ENCODE assay signal across 10 cellular contexts in the genomic region with DNA sequence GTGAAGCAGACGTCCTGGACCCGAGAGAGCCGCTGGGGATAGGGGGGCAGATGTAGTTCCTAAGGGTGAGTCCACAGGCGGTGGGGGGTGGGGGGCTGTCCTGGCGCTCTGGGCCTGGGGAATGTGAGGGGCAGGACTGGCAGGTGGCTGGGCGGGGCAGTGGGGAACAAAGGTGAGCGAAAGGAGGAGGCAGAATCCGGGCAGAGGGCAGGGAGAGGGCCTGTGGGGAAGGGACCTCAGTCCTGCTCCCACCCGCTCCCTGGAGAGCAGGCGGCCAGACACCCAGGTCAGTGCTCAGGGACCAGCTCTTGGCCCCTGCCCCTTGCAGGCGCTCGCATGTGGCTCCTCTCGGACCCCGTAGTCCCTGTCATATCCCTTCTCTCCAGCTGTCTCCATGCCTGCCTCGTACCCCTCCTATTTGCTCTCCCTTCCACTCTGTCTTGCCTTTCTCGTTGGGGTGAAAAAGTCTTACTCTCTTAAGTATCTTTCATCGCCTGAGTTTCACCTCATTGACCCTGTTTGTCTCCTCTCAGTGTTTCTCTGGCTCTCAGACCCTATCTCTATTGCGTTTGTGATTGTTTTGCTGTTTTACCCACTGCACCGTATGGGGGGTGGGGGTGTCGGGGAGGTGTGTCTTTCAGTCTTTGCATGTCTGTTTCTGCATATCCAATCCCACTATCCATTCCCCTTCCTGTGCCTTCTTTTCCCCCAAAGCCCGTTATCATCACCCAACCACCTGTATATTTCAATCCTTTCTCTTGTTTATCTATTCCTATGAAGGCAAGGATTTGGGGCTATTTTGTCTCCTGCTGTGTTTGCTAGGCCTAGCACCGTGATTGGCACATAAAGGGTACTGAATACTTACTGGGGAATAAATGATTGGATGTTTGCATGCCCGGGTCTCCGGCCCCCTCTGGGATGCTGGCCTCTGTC. TPM values are rescaled to one million over a fixed set of nuclear protein-coding genes. Genes with fewer than 3 reads are reported as not detected.
DNase-seq lines count a peak whose midpoint lies in the region; ATAC-seq, FAIRE-seq and TF ChIP-seq lines count a peak whose summit lies in the region.
"Had no signal": no experiment of that assay in that cellular context is flagged by ENCODE, and none has a peak within 500 bp of the region (broad histone marks: within the 10 kb centered on the region; RNA-seq: fewer than 3 reads in every experiment).

No MANE protein-coding gene starts in this region.

- H3K4me3 Mint-ChIP-seq in activated CD8-positive, alpha-beta T cell treated with anti-CD3 and anti-CD28 coated beads, Interleukin-2, amount 10 ng/mL, durations not matched to agents 7 days and 5 days, result peak overlapping the region; percentile 76
- peak overlapping the region in 4 of 5 donors; percentile 13 to 54 (median 40) for H3K4me3 Mint-ChIP-seq in immature natural killer cell

- no peaks in the 10 kb centered on the region for H4K20me1 ChIP-seq in SK-N-SH (ENCODE audit: insufficient read depth)

- H3K9me3 ChIP-seq in SK-N-SH (no peaks in the 10 kb centered on the region), stomach smooth muscle (ENCODE audit: control insufficient read depth in 2 of 2, low read length in 2 of 2) (no peaks in the 10 kb centered on the region)

- peaks cover 9 to 10% of the 10 kb centered on the region in 2 experiments for H3K36me3 ChIP-seq in SK-N-SH (replicated peaks in 1 of 2; ENCODE audit: control insufficient read depth in 1 of 2, insufficient read depth in 2 of 2, low read length in 1 of 2)
- H3K36me3 ChIP-seq in stomach smooth muscle (ENCODE audit: control insufficient read depth in 2 of 2, insufficient read depth in 2 of 2, low read length in 2 of 2), result peaks cover 0 to 2% of the 10 kb centered on the region in 2 donors

- peak overlapping the region; percentile 98 for H3K4me2 ChIP-seq in SK-N-SH

- no peak for ATAC-seq in SK-N-SH treated with all-trans-retinoic acid at 6 μM for 48 hours
- no peak for ATAC-seq in activated CD8-positive, alpha-beta T cell treated with anti-CD3 and anti-CD28 coated beads, Interleukin-2, amount 10 ng/mL, durations not matched to agents 7 days and 5 days

- CTCF ChIA-PET in SK-N-SH (lab: Yijun Ruan, JAX), result interaction anchor here (2.2 kb wide), 1 partner anchor 36 kb away, joined by 7 read pairs; no protein-coding TSS in a partner anchor
- CTCF ChIA-PET in activated CD8-positive, alpha-beta T cell treated with anti-CD3 and anti-CD28 coated beads, Interleukin-2, amount 10 ng/mL, durations not matched to agents 7 days and 5 days (lab: Charles Lee), result interaction anchor here (1.1 kb wide), 1 partner anchor 36 kb away, joined by 3 read pairs; no protein-coding TSS in a partner anchor

- no peak for TF ChIP-seq EP300 in SK-N-SH (IDR thresholded peaks at IDR 0.05; ENCODE audit: borderline replicate concordance in 1 of 2, low read depth in 1 of 2, low read length in 1 of 2)

- H3K4me1 ChIP-seq in SK-N-SH (ENCODE audit: control insufficient read depth in 1 of 2, insufficient read depth in 2 of 2, low read depth in 1 of 2, low read length in 1 of 2) (peaks cover 4 to 22% of the 10 kb centered on the region in 2 experiments; a peak in 2 of 4 replicates), stomach smooth muscle (ENCODE audit: control insufficient read depth, insufficient read depth, low read length) (peaks cover 36% of the 10 kb centered on the region)

- in situ Hi-C loops in GM13976 (cut with MboI; ENCODE audit: low sequenced_read_pairs, unreplicated experiment), result no loop called here

- no peak for FAIRE-seq in GM12892 (lab: Jason Lieb, UNC)

- DNase-seq in SK-N-SH (no peak), immature natural killer cell (no peak), DMS79 (lab: John Stamatoyannopoulos, UW) (no peak), GM12892 (ENCODE audit: insufficient read length) (no peak), GM13976 (ENCODE audit: low spot score) (no peak)
- DNase-seq in activated CD8-positive, alpha-beta T cell treated with anti-CD3 and anti-CD28 coated beads, Interleukin-2, amount 10 ng/mL, durations not matched to agents 7 days and 5 days, result no peak

- no peak overlapping the region for H2AFZ ChIP-seq in SK-N-SH (ENCODE audit: low read depth)

- H3K9ac ChIP-seq in SK-N-SH, result peak overlapping the region; percentile 74
- H3K9ac ChIP-seq in stomach smooth muscle (ENCODE audit: low read length in 2 of 2), result peak overlapping the region; percentile 22 to 74

- H3F3A ChIP-seq in SK-N-SH (replicated peaks; ENCODE audit: insufficient read depth), result peaks cover 19% of the 10 kb centered on the region

- no peaks in the 10 kb centered on the region for H3K9me3 Mint-ChIP-seq in activated CD8-positive, alpha-beta T cell treated with anti-CD3 and anti-CD28 coated beads, Interleukin-2, amount 10 ng/mL, durations not matched to agents 7 days and 5 days (ENCODE audit: insufficient read depth)
- H3K9me3 Mint-ChIP-seq in immature natural killer cell, result no peaks in the 10 kb centered on the region

- peak overlapping the region; percentile 64 to 68 for H3K4me3 ChIP-seq in SK-N-SH (ENCODE audit: low read depth in 2 of 2, low read length in 1 of 2)
- peak overlapping the region; percentile 60 to 75 for H3K4me3 ChIP-seq in stomach smooth muscle (ENCODE audit: low read length in 2 of 2)

- no peak for TF ChIP-seq POLR2A in GM12892 (IDR thresholded peaks at IDR 0.05; ENCODE audit: low read depth, low read length)

- H3K79me2 ChIP-seq in SK-N-SH (ENCODE audit: insufficient read depth), result peaks cover 10% of the 10 kb centered on the region

- TF ChIP-seq CTCF in SK-N-SH (IDR thresholded peaks at IDR 0.05), result no peak
- TF ChIP-seq CTCF in GM13976 (IDR thresholded peaks at IDR 0.05; ENCODE audit: borderline replicate concordance, control extremely low read depth, extremely low read depth, insufficient read depth, missing control alignments), result no peak

- H3K27ac Mint-ChIP-seq in activated CD8-positive, alpha-beta T cell treated with anti-CD3 and anti-CD28 coated beads, Interleukin-2, amount 10 ng/mL, durations not matched to agents 7 days and 5 days, result peak overlapping the region; percentile 92
- peak overlapping the region; percentile 65 to 97 (median 89) for H3K27ac Mint-ChIP-seq in immature natural killer cell

- TF ChIP-seq RAD21 in SK-N-SH (IDR thresholded peaks at IDR 0.05; ENCODE audit: low read length), result no peak

- POLR2A ChIA-PET in SK-N-SH (lab: Yijun Ruan, JAX), result interaction anchor here (1.5 kb wide), 1 partner anchor 9 kb away, joined by 3 read pairs; no protein-coding TSS in a partner anchor
- POLR2A ChIA-PET in activated CD8-positive, alpha-beta T cell treated with anti-CD3 and anti-CD28 coated beads, Interleukin-2, amount 10 ng/mL, durations not matched to agents 7 days and 5 days (lab: Charles Lee), result no interaction called here

- no peaks in the 10 kb centered on the region for H3K27me3 Mint-ChIP-seq in activated CD8-positive, alpha-beta T cell treated with anti-CD3 and anti-CD28 coated beads, Interleukin-2, amount 10 ng/mL, durations not matched to agents 7 days and 5 days (ENCODE audit: low read depth)
- H3K27me3 Mint-ChIP-seq in immature natural killer cell (ENCODE audit: low read depth in 3 of 3), result peaks cover 0 to 4% (median 4%) of the 10 kb centered on the region in 3 donors

- H3K27me3 ChIP-seq in SK-N-SH (ENCODE audit: insufficient read depth) (no peaks in the 10 kb centered on the region), stomach smooth muscle (ENCODE audit: control insufficient read depth in 1 of 2, insufficient read depth in 2 of 2, low read length in 2 of 2) (no peaks in the 10 kb centered on the region)

- WGBS in SK-N-SH (ENCODE audit: low lambda C conversion rate), result 56% methylated on average over 24 of the region's 24 CpGs

- no peaks in the 10 kb centered on the region for H3K9me2 ChIP-seq in SK-N-SH

- peaks cover 47% of the 10 kb centered on the region for H3K4me1 Mint-ChIP-seq in activated CD8-positive, alpha-beta T cell treated with anti-CD3 and anti-CD28 coated beads, Interleukin-2, amount 10 ng/mL, durations not matched to agents 7 days and 5 days (ENCODE audit: low read depth)
- peaks cover 53 to 59% of the 10 kb centered on the region in 2 donors for H3K4me1 Mint-ChIP-seq in immature natural killer cell

- H3K27ac ChIP-seq in SK-N-SH (ENCODE audit: low read depth in 2 of 2, low read length in 1 of 2) (peak overlapping the region; percentile 35 to 69; a peak in 3 of 4 replicates), stomach smooth muscle (ENCODE audit: low read length) (peak overlapping the region; percentile 67)

- peaks cover 34% of the 10 kb centered on the region for H3K36me3 Mint-ChIP-seq in activated CD8-positive, alpha-beta T cell treated with anti-CD3 and anti-CD28 coated beads, Interleukin-2, amount 10 ng/mL, durations not matched to agents 7 days and 5 days (ENCODE audit: low read depth)
- H3K36me3 Mint-ChIP-seq in immature natural killer cell, result peaks cover 5 to 15% (median 11%) of the 10 kb centered on the region in 3 donors

RNA-seq across cellular contexts. Expression of a gene that starts 5.8 kb away (rescaled TPM):
- polyA plus RNA-seq in SK-N-SH (2012; rRNA removed) (14.1 and 14.8 TPM in 2 replicates), immature natural killer cell (10 to 100 TPM; 10.5 to 14.5 (median 14.1) TPM)
- 6.1 and 8.8 TPM in 2 replicates for polyA plus RNA-seq in SK-N-SH (2012; cell fraction: cytosol; rRNA removed)
- 42.4 and 44.9 TPM in 2 replicates for polyA plus RNA-seq in SK-N-SH (2012; cell fraction: nucleus; rRNA removed)
- 10 to 100 TPM; 33.0 to 33.1 TPM for total RNA-seq in activated CD8-positive, alpha-beta T cell treated with anti-CD3 and anti-CD28 coated beads, Interleukin-2, amount 10 ng/mL, durations not matched to agents 7 days and 5 days
- 7.0 TPM for polyA plus RNA-seq in GM12892 (2012; ENCODE audit: missing spikeins)

RNA-seq across cellular contexts. Expression of a gene that starts 6.1 kb away (rescaled TPM):
- polyA plus RNA-seq in SK-N-SH (2012; rRNA removed) (2,114 and 2,225 TPM in 2 replicates), immature natural killer cell (1,000 to 10,000 TPM in 1 of 3 donors, 100 to 1,000 TPM in 2; 938 to 1,525 (median 950) TPM)
- polyA plus RNA-seq in SK-N-SH (2012; cell fraction: cytosol; rRNA removed), result 1,690 and 2,536 TPM in 2 replicates
- 725 and 988 TPM in 2 replicates for polyA plus RNA-seq in SK-N-SH (2012; cell fraction: nucleus; rRNA removed)
- total RNA-seq in activated CD8-positive, alpha-beta T cell treated with anti-CD3 and anti-CD28 coated beads, Interleukin-2, amount 10 ng/mL, durations not matched to agents 7 days and 5 days, result 1,000 to 10,000 TPM; 1,371 to 1,433 TPM
- polyA plus RNA-seq in GM12892 (2012; ENCODE audit: missing spikeins), result 2,410 TPM

RNA-seq across cellular contexts. Expression of a gene that starts 10.2 kb away (rescaled TPM):
- polyA plus RNA-seq in SK-N-SH (2012; rRNA removed) (0.44 TPM in 1 of 2 replicates, not detected in the other), immature natural killer cell (not detected)
- polyA plus RNA-seq in SK-N-SH (2012; cell fraction: cytosol; rRNA removed), result 0.03 TPM in 1 of 2 replicates, not detected in the other
- polyA plus RNA-seq in SK-N-SH (2012; cell fraction: nucleus; rRNA removed), result 0.13 and 0.17 TPM in 2 replicates
- total RNA-seq in activated CD8-positive, alpha-beta T cell treated with anti-CD3 and anti-CD28 coated beads, Interleukin-2, amount 10 ng/mL, durations not matched to agents 7 days and 5 days, result 1 to 10 TPM; 1.7 to 2.3 TPM
- 0.93 TPM for polyA plus RNA-seq in GM12892 (2012; ENCODE audit: missing spikeins)
- total RNA-seq: Daoy had no signal

RNA-seq across cellular contexts. Expression of a gene that starts 12.1 kb away (rescaled TPM):
- polyA plus RNA-seq in SK-N-SH (2012; rRNA removed), result 7.8 and 12.6 TPM in 2 replicates
- 7.3 and 10.3 TPM in 2 replicates for polyA plus RNA-seq in SK-N-SH (2012; cell fraction: cytosol; rRNA removed)
- polyA plus RNA-seq in SK-N-SH (2012; cell fraction: nucleus; rRNA removed), result 8.6 and 13.4 TPM in 2 replicates
- 10 to 100 TPM; 17.3 to 18.3 TPM for total RNA-seq in activated CD8-positive, alpha-beta T cell treated with anti-CD3 and anti-CD28 coated beads, Interleukin-2, amount 10 ng/mL, durations not matched to agents 7 days and 5 days
- polyA plus RNA-seq in immature natural killer cell, result 10 to 100 TPM; 23.6 to 65.1 (median 26.3) TPM
- polyA plus RNA-seq in GM12892 (2012; ENCODE audit: missing spikeins), result 8.0 TPM

RNA-seq across cellular contexts. Expression of a gene that starts 18.5 kb away (rescaled TPM):
- polyA plus RNA-seq in SK-N-SH (2012; rRNA removed) (not detected in 2 replicates), immature natural killer cell (not detected)
- polyA plus RNA-seq in SK-N-SH (2012; cell fraction: cytosol; rRNA removed), result not detected in 2 replicates
- not detected in 2 replicates for polyA plus RNA-seq in SK-N-SH (2012; cell fraction: nucleus; rRNA removed)
- total RNA-seq in activated CD8-positive, alpha-beta T cell treated with anti-CD3 and anti-CD28 coated beads, Interleukin-2, amount 10 ng/mL, durations not matched to agents 7 days and 5 days, result not detected
- polyA plus RNA-seq in GM12892 (2012; ENCODE audit: missing spikeins), result not detected
- total RNA-seq: Daoy, M059J had no signal
